Comparison of ENCODE assay signal across 15 cellular contexts in the genomic region with DNA sequence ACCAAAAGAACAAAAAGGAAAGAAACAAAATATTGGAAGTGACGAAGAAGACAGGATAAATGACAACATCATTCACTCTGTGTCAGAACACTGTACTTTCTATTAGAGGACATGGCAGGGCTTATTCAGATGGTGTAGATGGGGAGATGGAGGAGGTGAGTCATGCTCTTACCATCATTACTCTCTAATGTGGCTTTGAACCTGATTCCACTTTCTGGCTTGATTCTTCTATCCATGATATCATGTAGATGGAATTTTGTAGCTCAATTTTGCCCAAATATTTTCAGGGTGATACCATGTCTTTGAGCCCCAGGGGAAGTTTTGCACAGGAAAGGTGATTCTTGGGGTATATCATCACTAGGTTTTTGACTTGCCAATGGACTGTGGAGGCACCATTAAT.
DNase-seq lines count a peak whose midpoint lies in the region; ATAC-seq and TF ChIP-seq lines count a peak whose summit lies in the region.
"Had no signal": no experiment of that assay in that cellular context is flagged by ENCODE, and none has a peak within 500 bp of the region (broad histone marks: within the 10 kb centered on the region; RNA-seq: fewer than 3 reads in every experiment).

No MANE protein-coding gene starts in this region.

- no peak overlapping the region for H3K9ac ChIP-seq in neuronal stem cell (ENCODE audit: low read depth, low read length, poor library complexity)

- no peaks in the 10 kb centered on the region for H3K9me3 Mint-ChIP-seq in T-cell
- H3K9me3 Mint-ChIP-seq: activated naive CD4-positive, alpha-beta T cell treated with anti-CD3 and anti-CD28 coated beads, Interleukin-2, amount 10 ng/mL, durations not matched to agents 7 days and 5 days; natural killer cell had no signal

- no peak overlapping the region for H3K14ac ChIP-seq in neuronal stem cell (ENCODE audit: low read length)

- no peaks in the 10 kb centered on the region for H3K9me3 ChIP-seq in neuronal stem cell (replicated peaks in 1 of 2; ENCODE audit: control insufficient read depth in 2 of 2, insufficient read depth in 1 of 2, low read depth in 1 of 2, low read length in 2 of 2)
- H3K9me3 ChIP-seq: thoracic aorta had no signal

- no peak for ATAC-seq in T-cell (replicated peaks in 1 of 4)
- no peak for ATAC-seq in HG02981 (IDR thresholded peaks at IDR 0.05; ENCODE audit: unreplicated experiment)
- ATAC-seq: left lobe of liver, natural killer cell had no signal

- H3K27me3 Mint-ChIP-seq in T-cell, result peaks cover 11 to 17% of the 10 kb centered on the region in 2 donors

- no peaks in the 10 kb centered on the region for H3K79me1 ChIP-seq in neuronal stem cell (ENCODE audit: low read depth, low read length)

- no CpG with 5 or more reads among the region's 1 CpG for WGBS in neuronal stem cell (ENCODE audit: extremely low coverage in 2 of 2, insufficient read length in 2 of 2, insufficient replicate concordance in 1 of 2), 2 donors

- peaks cover 0 to 6% of the 10 kb centered on the region in 2 donors for H3K4me1 ChIP-seq in neuronal stem cell (ENCODE audit: control insufficient read depth in 2 of 2, insufficient read depth in 1 of 2, low read depth in 1 of 2, low read length in 2 of 2)

- H3K36me3 ChIP-seq in neuronal stem cell (replicated peaks in 1 of 2; ENCODE audit: control insufficient read depth in 2 of 2, insufficient read depth in 2 of 2, low read length in 2 of 2), result no peaks in the 10 kb centered on the region
- H3K36me3 ChIP-seq: thoracic aorta had no signal

- no peak overlapping the region for H2BK120ac ChIP-seq in neuronal stem cell (ENCODE audit: low read depth, low read length)

- H2BK15ac ChIP-seq in neuronal stem cell (ENCODE audit: low read length), result no peak overlapping the region

- no peak overlapping the region for H3K4me2 ChIP-seq in neuronal stem cell (ENCODE audit: insufficient read depth, low read length, poor library complexity, severe bottlenecking)

- H3K23ac ChIP-seq in neuronal stem cell (ENCODE audit: low read depth, low read length, poor library complexity), result no peak overlapping the region

- no peak overlapping the region for H3K4ac ChIP-seq in neuronal stem cell (ENCODE audit: low read length)

- in situ Hi-C loops in astrocyte of the spinal cord (cut with HindIII; ENCODE audit: low sequenced_read_pairs), result no loop called here

- TF ChIP-seq CTCF in astrocyte of the spinal cord (IDR thresholded peaks at IDR 0.05; ENCODE audit: low read depth, low read length), result no peak

- no peak overlapping the region for H3K27ac ChIP-seq in neuronal stem cell (replicated peaks; ENCODE audit: low read length)
- H3K27ac ChIP-seq: coronary artery had no signal

- DNase-seq in COLO829 (ENCODE audit: low spot score), result peak; percentile 22
- DNase-seq in HT1080 (ENCODE audit: low read depth), result peak; percentile 95
- peak; percentile 87 for DNase-seq in astrocyte of the spinal cord (ENCODE audit: low read depth, low spot score)
- DNase-seq in kidney tubule cell (ENCODE audit: low spot score), result peak; percentile 97
- DNase-seq in T-cell, result no peak
- DNase-seq in effector CD4-positive, alpha-beta T cell, result no peak
- DNase-seq in neuronal stem cell (ENCODE audit: low spot score), result no peak
- DNase-seq: activated naive CD4-positive, alpha-beta T cell treated with anti-CD3 and anti-CD28 coated beads, Interleukin-2, amount 10 ng/mL, durations not matched to agents 7 days and 5 days; natural killer cell; NCI-H1105; RPMI8226 had no signal

- no peak overlapping the region for H3K18ac ChIP-seq in neuronal stem cell (ENCODE audit: low read length)

- no peak overlapping the region for H2BK12ac ChIP-seq in neuronal stem cell (ENCODE audit: low read length)

- no peak overlapping the region for H2AK5ac ChIP-seq in neuronal stem cell (ENCODE audit: low read depth, low read length)

- CTCF ChIA-PET in T-cell (lab: Charles Lee), result interaction anchor here in 1 of 2 donors (0.7 kb wide), 1 partner anchor 134 kb away, joined by 3 read pairs; no protein-coding TSS in a partner anchor

- no peak overlapping the region for H2AFZ ChIP-seq in neuronal stem cell (ENCODE audit: low read length)

- no peak overlapping the region for H3K4me3 ChIP-seq in astrocyte of the spinal cord (ENCODE audit: low read depth, low read length)
- no peak overlapping the region for H3K4me3 ChIP-seq in neuronal stem cell (ENCODE audit: low read length in 2 of 2)
- H3K4me3 ChIP-seq: coronary artery, thoracic aorta had no signal

- H4K8ac ChIP-seq in neuronal stem cell (ENCODE audit: low read depth, low read length), result no peak overlapping the region

- POLR2A ChIA-PET in T-cell (lab: Charles Lee), result no interaction called here

- no peak overlapping the region for H2BK5ac ChIP-seq in neuronal stem cell (ENCODE audit: low read length)

- H3K27me3 ChIP-seq in neuronal stem cell (ENCODE audit: control insufficient read depth in 3 of 3, insufficient read depth in 3 of 3, low read depth in 1 of 3, low read length in 3 of 3), result no peaks in the 10 kb centered on the region

- H3K4me3 Mint-ChIP-seq in T-cell, result no peak overlapping the region
- H3K4me3 Mint-ChIP-seq: activated naive CD4-positive, alpha-beta T cell treated with anti-CD3 and anti-CD28 coated beads, Interleukin-2, amount 10 ng/mL, durations not matched to agents 7 days and 5 days; natural killer cell had no signal

- no peak overlapping the region for H4K91ac ChIP-seq in neuronal stem cell (ENCODE audit: low read depth, low read length, poor library complexity)

- no peak overlapping the region for H3K27ac Mint-ChIP-seq in T-cell
- H3K27ac Mint-ChIP-seq: activated naive CD4-positive, alpha-beta T cell treated with anti-CD3 and anti-CD28 coated beads, Interleukin-2, amount 10 ng/mL, durations not matched to agents 7 days and 5 days; natural killer cell had no signal

- H3K4me1 Mint-ChIP-seq in T-cell, result no peaks in the 10 kb centered on the region
- H3K4me1 Mint-ChIP-seq: activated naive CD4-positive, alpha-beta T cell treated with anti-CD3 and anti-CD28 coated beads, Interleukin-2, amount 10 ng/mL, durations not matched to agents 7 days and 5 days; natural killer cell had no signal

- no peaks in the 10 kb centered on the region for H3K36me3 Mint-ChIP-seq in T-cell
- H3K36me3 Mint-ChIP-seq: activated naive CD4-positive, alpha-beta T cell treated with anti-CD3 and anti-CD28 coated beads, Interleukin-2, amount 10 ng/mL, durations not matched to agents 7 days and 5 days; natural killer cell had no signal

Comparison
In these comparisons a context has a peak if more than half of its experiments do, and no peak if none do; other contexts are left out.
1. DNase-seq: peak in COLO829 (single experiment), HT1080 (single experiment), astrocyte of the spinal cord (single experiment) and kidney tubule cell (single experiment); none in T-cell (0 of 34), effector CD4-positive, alpha-beta T cell (single experiment) and neuronal stem cell (single experiment).